In the genomic region with DNA sequence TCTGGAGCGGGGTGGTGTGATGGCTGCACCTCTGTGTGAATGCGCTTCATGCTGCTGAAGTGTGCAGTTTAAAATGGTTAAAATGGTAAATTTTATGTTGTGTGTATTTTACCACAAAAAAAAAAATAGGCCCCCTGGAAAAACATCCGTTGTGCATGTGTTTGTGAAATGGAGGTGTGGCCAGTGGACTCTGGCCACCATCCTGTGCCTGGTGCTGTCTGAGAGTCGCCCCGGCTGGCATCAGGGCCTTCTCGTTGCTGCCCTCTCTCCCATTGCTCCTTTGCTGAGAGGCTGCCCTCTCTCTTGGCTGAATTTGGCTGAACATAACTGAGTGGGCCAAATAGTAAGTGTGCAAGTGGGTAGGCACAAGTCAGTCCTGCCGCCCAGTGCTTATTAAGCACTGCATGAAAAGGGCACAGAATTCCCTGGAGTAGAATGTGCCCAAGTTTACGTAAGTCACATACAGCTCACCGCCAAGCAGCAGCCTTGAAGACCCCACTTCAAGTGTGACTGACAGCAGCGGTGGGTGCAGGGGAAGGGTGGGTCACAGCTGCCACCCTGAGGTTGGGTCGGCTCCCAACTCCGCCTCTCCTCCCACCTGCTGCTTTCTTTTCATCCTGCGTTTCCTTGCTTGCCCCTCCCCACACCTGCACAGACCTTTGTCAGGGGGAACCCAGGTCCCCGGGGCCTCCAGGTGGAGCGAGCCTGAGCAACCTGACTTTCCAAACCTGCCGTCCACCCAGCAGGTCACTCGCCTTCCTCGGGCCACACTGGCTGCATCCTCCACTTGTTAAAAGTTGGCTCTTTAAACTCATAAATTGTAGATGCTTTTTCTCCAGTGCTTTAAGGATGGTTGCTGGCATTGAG, we compare ENCODE assay signal across 1 cellular context.
TF ChIP-seq lines count a peak whose summit lies in the region.

No MANE protein-coding gene starts in this region.

TF ChIP-seq in H1, 55 proteins besides CTCF, POLR2A, EP300 and RAD21:
- TF ChIP-seq HDAC6 (IDR thresholded peaks at IDR 0.05; ENCODE audit: low read depth, low read length), result no peak
- no peak for TF ChIP-seq KDM4A (IDR thresholded peaks at IDR 0.05; ENCODE audit: low read depth, low read length, severe bottlenecking)
- no peak for TF ChIP-seq TAF7 (optimal IDR thresholded peaks at IDR 0.05; ENCODE audit: borderline replicate concordance, low read depth, low read length)
- TF ChIP-seq EGR1 (IDR thresholded peaks at IDR 0.05; ENCODE audit: borderline replicate concordance, low read depth, low read length), result no peak
- no peak for TF ChIP-seq RBBP5 (IDR thresholded peaks at IDR 0.05; ENCODE audit: borderline replicate concordance, low read depth, low read length)
- TF ChIP-seq SIX5 (IDR thresholded peaks at IDR 0.05; ENCODE audit: low read depth, low read length), result no peak
- no peak for TF ChIP-seq SP4 (IDR thresholded peaks at IDR 0.05; ENCODE audit: low read length)
- TF ChIP-seq CBX5 (IDR thresholded peaks at IDR 0.05; ENCODE audit: low read depth, low read length), result no peak
- no peak for TF ChIP-seq YY1 (IDR thresholded peaks at IDR 0.05; ENCODE audit: low read depth, low read length)
- TF ChIP-seq SIRT6 (IDR thresholded peaks at IDR 0.05; ENCODE audit: low read length), result no peak
- no peak for TF ChIP-seq SRF (IDR thresholded peaks at IDR 0.05; ENCODE audit: low read depth, low read length)
- TF ChIP-seq CBX8 (IDR thresholded peaks at IDR 0.05; ENCODE audit: borderline replicate concordance, low read depth, low read length), result no peak
- TF ChIP-seq CREB1 (IDR thresholded peaks at IDR 0.05), result no peak
- no peak for TF ChIP-seq SIN3A (conservative IDR thresholded peaks at IDR 0.05 in 1 of 2, IDR thresholded peaks at IDR 0.05 in 1 of 2; ENCODE audit: low read depth in 1 of 2, low read length in 2 of 2)
- TF ChIP-seq TEAD4 (IDR thresholded peaks at IDR 0.05; ENCODE audit: low read depth, low read length), result no peak
TF ChIP-seq in H1: peak in this region for 0.
